ENCODE assay signal across 17 cellular contexts in genomic region chr5:174609116-174609515, GRCh38.
DNase-seq lines count a peak whose midpoint lies in the region; ATAC-seq, FAIRE-seq and TF ChIP-seq lines count a peak whose summit lies in the region.
"Had no signal": no experiment of that assay in that cellular context is flagged by ENCODE, and none has a peak within 500 bp of the region (broad histone marks: within the 10 kb centered on the region; RNA-seq: fewer than 3 reads in every experiment).

No MANE protein-coding gene starts in this region.

- no peak overlapping the region for H3K9ac ChIP-seq in trophoblast cell (ENCODE audit: low read length)

- H4K8ac ChIP-seq in trophoblast cell (ENCODE audit: low read depth, low read length), result peak overlapping the region; percentile 5

- BruUV-seq in Calu3 (replicated peaks; lab: Mats Ljungman, UMichigan), result TSS peak; percentile 63

- peak overlapping the region; percentile 38 for H2AK5ac ChIP-seq in trophoblast cell (ENCODE audit: low read length)

- ATAC-seq in left colon (no peak), omental fat pad (ENCODE audit: low FRiP score) (no peak)
- ATAC-seq: CD8-positive, alpha-beta T cell had no signal

- H3K4ac ChIP-seq in trophoblast cell (ENCODE audit: low read depth, low read length), result no peak overlapping the region

- CTCF ChIA-PET in Calu3 (lab: Charles Lee), result interaction anchor here (0.7 to 1.0 kb wide), 3 partner anchors 37 to 190 kb away, joined by 3 read pairs; no protein-coding TSS in a partner anchor

- no peaks in the 10 kb centered on the region for H3K27me3 ChIP-seq in trophoblast cell (ENCODE audit: insufficient read depth, low read length)

- H3K79me2 ChIP-seq in trophoblast cell (ENCODE audit: control insufficient read depth, insufficient read depth, low read length, poor library complexity), result no peaks in the 10 kb centered on the region

- H4K12ac ChIP-seq in trophoblast cell (ENCODE audit: low read depth, low read length), result no peak overlapping the region

- H4K91ac ChIP-seq in trophoblast cell (ENCODE audit: low read depth, low read length), result peak overlapping the region; percentile 91

- peak overlapping the region; percentile 63 for H3K27ac Mint-ChIP-seq in Calu3 (ENCODE audit: unreplicated experiment)
- H3K27ac Mint-ChIP-seq: activated naive CD4-positive, alpha-beta T cell treated with anti-CD3 and anti-CD28 coated beads for 36 hours; CD8-positive, alpha-beta T cell; natural killer cell; stimulated activated naive CD8-positive, alpha-beta T cell treated with anti-CD3 and anti-CD28 coated beads, Interleukin-15, amount 100 ng/mL, for 72 hours had no signal

- H3K36me3 Mint-ChIP-seq in Calu3 (ENCODE audit: insufficient read depth, unreplicated experiment), result peaks cover 10% of the 10 kb centered on the region
- H3K36me3 Mint-ChIP-seq: CD8-positive, alpha-beta T cell; natural killer cell had no signal

- H3K27ac ChIP-seq in epithelial cell of prostate (peak overlapping the region; percentile 68), trophoblast cell (ENCODE audit: low read depth, low read length) (no peak overlapping the region)
- H3K27ac ChIP-seq: HL-60 had no signal

- DNase-seq in Calu3 (peak; percentile 72), RCC 7860 (ENCODE audit: low spot score) (peak; percentile 52), epithelial cell of prostate (ENCODE audit: low read depth, low spot score) (no peak), trophoblast cell (peak in 1 of 2 donors; percentile 57), left colon (no peak), omental fat pad (ENCODE audit: low spot score) (no peak), activated gamma-delta T cell (lab: John Stamatoyannopoulos, UW) (no peak), GDM1 (lab: John Stamatoyannopoulos, UW) (no peak)
- DNase-seq: CD8-positive, alpha-beta T cell; KG1; natural killer cell; NCI-H2107; NCI-H526; stimulated activated naive CD8-positive, alpha-beta T cell treated with anti-CD3 and anti-CD28 coated beads, Interleukin-15, amount 100 ng/mL, for 72 hours had no signal

- no peaks in the 10 kb centered on the region for H3K9me3 Mint-ChIP-seq in Calu3 (ENCODE audit: low read depth, unreplicated experiment)
- H3K9me3 Mint-ChIP-seq: activated naive CD4-positive, alpha-beta T cell treated with anti-CD3 and anti-CD28 coated beads for 36 hours; CD8-positive, alpha-beta T cell; natural killer cell had no signal

- H3K27me3 Mint-ChIP-seq in Calu3 (ENCODE audit: unreplicated experiment), result no peaks in the 10 kb centered on the region

- H2BK12ac ChIP-seq in trophoblast cell (ENCODE audit: low read length), result peak overlapping the region; percentile 84

- H3K14ac ChIP-seq in trophoblast cell (ENCODE audit: low read length), result peak overlapping the region; percentile 46

- H2BK5ac ChIP-seq in trophoblast cell (ENCODE audit: low read depth, low read length, poor library complexity), result peak overlapping the region; percentile 42

- no CpG with 5 or more reads among the region's 14 CpGs for WGBS in trophoblast cell (ENCODE audit: extremely low coverage, insufficient coverage, insufficient read length)

- no peak overlapping the region for H3K4me3 ChIP-seq in trophoblast cell (ENCODE audit: low read depth, low read length)
- H3K4me3 ChIP-seq: lung had no signal

- peaks cover 30% of the 10 kb centered on the region for H3K79me1 ChIP-seq in trophoblast cell (ENCODE audit: low read length)

- FAIRE-seq in RCC 7860 (lab: Jason Lieb, UNC), result peak; percentile 46

- H2BK120ac ChIP-seq in trophoblast cell (ENCODE audit: insufficient read depth, low read length, poor library complexity), result peak overlapping the region; percentile 64

- no peaks in the 10 kb centered on the region for H3K36me3 ChIP-seq in trophoblast cell (ENCODE audit: control insufficient read depth in 1 of 2, insufficient read depth in 2 of 2, low read length in 2 of 2)

- intact Hi-C loops in Calu3 (cut with micrococcal nuclease; ENCODE audit: unreplicated experiment), result loop anchor here (10.0 kb wide), 1 partner anchor 284 kb away; no protein-coding TSS in a partner anchor
- intact Hi-C loops in left colon (cut with DNase I, micrococcal nuclease), result no loop called here

- H2AFZ ChIP-seq in trophoblast cell (ENCODE audit: insufficient read depth, low read length, poor library complexity), result peak overlapping the region; percentile 19

- peak overlapping the region; percentile 26 for H3K4me3 Mint-ChIP-seq in Calu3 (ENCODE audit: low read depth, unreplicated experiment)
- H3K4me3 Mint-ChIP-seq: activated naive CD4-positive, alpha-beta T cell treated with anti-CD3 and anti-CD28 coated beads for 36 hours; CD8-positive, alpha-beta T cell; natural killer cell had no signal

- peaks cover 15% of the 10 kb centered on the region for H3K4me1 Mint-ChIP-seq in Calu3 (ENCODE audit: low read depth, unreplicated experiment)
- H3K4me1 Mint-ChIP-seq: natural killer cell; stimulated activated naive CD8-positive, alpha-beta T cell treated with anti-CD3 and anti-CD28 coated beads, Interleukin-15, amount 100 ng/mL, for 72 hours had no signal

- H3K9me3 ChIP-seq in trophoblast cell (ENCODE audit: insufficient read depth, low read depth, low read length), result no peaks in the 10 kb centered on the region

- TF ChIP-seq CTCF in Calu3 (IDR thresholded peaks at IDR 0.05; ENCODE audit: unreplicated experiment), result no peak
- no peak for TF ChIP-seq CTCF in omental fat pad (IDR thresholded peaks at IDR 0.05)

- no peak overlapping the region for H3K4me2 ChIP-seq in trophoblast cell (ENCODE audit: low read length)

- peak overlapping the region; percentile 4 for H3K18ac ChIP-seq in trophoblast cell (ENCODE audit: low read length)

- no peak overlapping the region for H3K23ac ChIP-seq in trophoblast cell (ENCODE audit: low read length)

- H3K4me1 ChIP-seq in trophoblast cell (ENCODE audit: control insufficient read depth in 1 of 2, insufficient read depth in 2 of 2, low read length in 2 of 2), result peaks cover 24 to 29% of the 10 kb centered on the region in 2 experiments

Comparison
In these comparisons a context has a peak if more than half of its experiments do, and no peak if none do; other contexts are left out.
1. DNase-seq: peak in Calu3 (single experiment) and RCC 7860 (single experiment); none in epithelial cell of prostate (single experiment), left colon (0 of 2), omental fat pad (single experiment), activated gamma-delta T cell (single experiment) and GDM1 (single experiment).